ENCODE assay signal across 1 cellular context in genomic region chr2:37192551-37192950, GRCh38.
TF ChIP-seq lines count a peak whose summit lies in the region.

No MANE protein-coding gene starts in this region.

TF ChIP-seq in H1, 55 proteins besides CTCF, POLR2A, EP300 and RAD21:
- TF ChIP-seq BRCA1 (IDR thresholded peaks at IDR 0.05; ENCODE audit: low read depth, low read length) = no peak
